16 cellular contexts compared by ENCODE assay signal in genomic region chr14:43647302-43647701, GRCh38.
A peak's percentile ranks its signal among the peaks of the same experiment; 100 is the strongest.
DNase-seq lines count a peak whose midpoint lies in the region; ATAC-seq and TF ChIP-seq lines count a peak whose summit lies in the region.
"Had no signal": no experiment of that assay in that cellular context is flagged by ENCODE, and none has a peak within 500 bp of the region (broad histone marks: within the 10 kb centered on the region; RNA-seq: fewer than 3 reads in every experiment).

No MANE protein-coding gene starts in this region.

- intact Hi-C loops in thyroid gland (cut with DNase I) (no loop called here), uterus (cut with DNase I; ENCODE audit: low total_unique reads) (no loop called here)

- no peak for TF ChIP-seq POLR2A in thyroid gland (IDR thresholded peaks at IDR 0.05)
- TF ChIP-seq POLR2A in uterus (IDR thresholded peaks at IDR 0.05): no peak

- no peaks in the 10 kb centered on the region for H4K20me1 ChIP-seq in OCI-LY3 (ENCODE audit: insufficient read depth, low read length)

- WGBS in thyroid gland, 2 donors: 73 to 88% methylated on average over 4 of the region's 4 CpGs

- no peaks in the 10 kb centered on the region for H3K27me3 ChIP-seq in OCI-LY3 (ENCODE audit: low read depth, low read length)
- no peaks in the 10 kb centered on the region for H3K27me3 ChIP-seq in thyroid gland
- no peaks in the 10 kb centered on the region for H3K27me3 ChIP-seq in uterus
- H3K27me3 ChIP-seq: right atrium auricular region, SJSA1 had no signal

- no peaks in the 10 kb centered on the region for H3K36me3 ChIP-seq in OCI-LY3 (replicated peaks; ENCODE audit: low read depth, low read length)
- no peaks in the 10 kb centered on the region for H3K36me3 ChIP-seq in thyroid gland
- H3K36me3 ChIP-seq in uterus: no peaks in the 10 kb centered on the region
- H3K36me3 ChIP-seq: right atrium auricular region, SJSA1 had no signal

- no peak overlapping the region for H3K4me3 ChIP-seq in OCI-LY3 (ENCODE audit: low read length)
- no peak overlapping the region for H3K4me3 ChIP-seq in fibroblast of the aortic adventitia (ENCODE audit: low read depth, low read length)
- H3K4me3 ChIP-seq in thyroid gland (replicated peaks in 1 of 3): no peak overlapping the region
- no peak overlapping the region for H3K4me3 ChIP-seq in uterus
- H3K4me3 ChIP-seq: right atrium auricular region, SJSA1 had no signal

- H3K4me1 ChIP-seq in OCI-LY3 (ENCODE audit: low read length): no peaks in the 10 kb centered on the region
- H3K4me1 ChIP-seq in thyroid gland: no peaks in the 10 kb centered on the region
- no peaks in the 10 kb centered on the region for H3K4me1 ChIP-seq in uterus
- H3K4me1 ChIP-seq: right atrium auricular region, SJSA1 had no signal

- in situ Hi-C loops in ACHN (cut with HindIII; ENCODE audit: low pct_ligation_motif_present, low pct_unique_long_range_greater_than_20kb, low sequenced_read_pairs): no loop called here

- H3K9ac ChIP-seq in OCI-LY3 (ENCODE audit: low read length): no peak overlapping the region

- H3K27ac ChIP-seq in OCI-LY3 (ENCODE audit: low read length) (no peak overlapping the region), thyroid gland (no peak overlapping the region), uterus (no peak overlapping the region)
- H3K27ac ChIP-seq: right atrium auricular region, SJSA1 had no signal

- TF ChIP-seq CTCF in OCI-LY3 (IDR thresholded peaks at IDR 0.05; ENCODE audit: low read depth, low read length) (peak; percentile 21; the same call in 1 of the 2 replicates), fibroblast of the aortic adventitia (IDR thresholded peaks at IDR 0.05; ENCODE audit: insufficient read depth, low read length) (peak; percentile 15), thyroid gland (IDR thresholded peaks at IDR 0.05) (no peak), uterus (IDR thresholded peaks at IDR 0.05) (no peak)

- DNase-seq in ACHN (peak; percentile 1), ELR (ENCODE audit: low read depth) (peak; percentile 6), fibroblast of the aortic adventitia (ENCODE audit: low read depth) (peak; percentile 1), EL (no peak), thyroid gland (no peak), uterus (no peak)
- DNase-seq: activated naive CD8-positive, alpha-beta T cell treated with anti-CD3 and anti-CD28 coated beads for 36 hours; GDM1; NCI-H187 treated with DMSO at 0.1 percent for 48 hours; NCI-H510A; T-helper 2 cell had no signal

- H3K4me2 ChIP-seq in OCI-LY3 (ENCODE audit: low read length): no peak overlapping the region

- H2AFZ ChIP-seq in OCI-LY3 (ENCODE audit: low read depth, low read length): no peak overlapping the region

- H3K9me3 ChIP-seq in OCI-LY3 (ENCODE audit: insufficient read depth, low read length) (no peaks in the 10 kb centered on the region), thyroid gland (no peaks in the 10 kb centered on the region), uterus (no peaks in the 10 kb centered on the region)
- H3K9me3 ChIP-seq: SJSA1 had no signal

- ATAC-seq in GM21515 (IDR thresholded peaks at IDR 0.05; ENCODE audit: unreplicated experiment): no peak
- ATAC-seq: Panc1 had no signal

- no peaks in the 10 kb centered on the region for H3K79me2 ChIP-seq in OCI-LY3 (ENCODE audit: low read length)

Comparison
In these comparisons a context has a peak if more than half of its experiments do, and no peak if none do; other contexts are left out.
1. DNase-seq: peak in ACHN (single experiment), ELR (single experiment) and fibroblast of the aortic adventitia (single experiment); none in EL (single experiment), thyroid gland (0 of 2) and uterus (0 of 2).
2. CTCF ChIP-seq: peak in OCI-LY3 (single experiment) and fibroblast of the aortic adventitia (single experiment); none in thyroid gland (0 of 6) and uterus (0 of 4).